Comparison of ENCODE assay signal across 9 cellular contexts in genomic region chr3:53493997-53494791, GRCh38. TPM values are rescaled to one million over a fixed set of nuclear protein-coding genes. Genes with fewer than 3 reads are reported as not detected.
DNase-seq lines count a peak whose midpoint lies in the region; ATAC-seq and TF ChIP-seq lines count a peak whose summit lies in the region.
"Had no signal": no experiment of that assay in that cellular context is flagged by ENCODE, and none has a peak within 500 bp of the region (broad histone marks: within the 10 kb centered on the region; RNA-seq: fewer than 3 reads in every experiment).

Gene CACNA1D (plus strand): TSS chr3:53494611. CDS start chr3:53495167, 556 bp downstream.

- no peak within 1 kb of the TSS for H3K9ac ChIP-seq in skeletal muscle satellite cell (ENCODE audit: low read depth, low read length)

- peak within 1 kb of the TSS; percentile 34 for H3K27ac ChIP-seq in angular gyrus (ENCODE audit: low read depth, low read length)

- peaks cover 69% of the 10 kb centered on the region for H3K27me3 ChIP-seq in skeletal muscle satellite cell (ENCODE audit: control insufficient read depth, insufficient read depth, low read length)

- TF ChIP-seq RAD21 in Ishikawa (IDR thresholded peaks at IDR 0.05; ENCODE audit: low read depth) = no peak

- peak within 1 kb of the TSS; percentile 75 for H3K4me2 ChIP-seq in skeletal muscle satellite cell (ENCODE audit: low read length)

- TF ChIP-seq EP300 in Ishikawa (IDR thresholded peaks at IDR 0.05; ENCODE audit: borderline replicate concordance) = no peak

- H3K4me1 ChIP-seq in skeletal muscle satellite cell (ENCODE audit: control insufficient read depth, insufficient read depth, low read length) = peaks cover 6% of the 10 kb centered on the region

- DNase-seq in DMS153 treated with DMSO at 0.1 percent for 48 hours (lab: John Stamatoyannopoulos, UW; ENCODE audit: unreplicated experiment) (peak; percentile 25), COR-L47 (lab: John Stamatoyannopoulos, UW) (no peak)

- no peaks in the 10 kb centered on the region for H3K36me3 ChIP-seq in skeletal muscle satellite cell (ENCODE audit: insufficient read depth, low read length)

- H3K4me3 ChIP-seq in iPS-18c (ENCODE audit: insufficient read depth, low read depth, low read length) = peak within 1 kb of the TSS; percentile 59
- H3K4me3 ChIP-seq in skeletal muscle satellite cell (ENCODE audit: low read length) = peak within 1 kb of the TSS; percentile 60

- ATAC-seq in HG03159 (IDR thresholded peaks at IDR 0.05; ENCODE audit: unreplicated experiment) (no peak), HG03469 (IDR thresholded peaks at IDR 0.05; ENCODE audit: unreplicated experiment) (no peak)

- H3K9me3 ChIP-seq in iPS-18c (ENCODE audit: control insufficient read depth, insufficient read depth, low read length) = no peaks in the 10 kb centered on the region
- H3K9me3 ChIP-seq in skeletal muscle satellite cell (replicated peaks; ENCODE audit: low read length) = no peaks in the 10 kb centered on the region

TF ChIP-seq in Ishikawa, 13 proteins besides CTCF, POLR2A, EP300 and RAD21:
- no peak for TF ChIP-seq EGR1 (IDR thresholded peaks at IDR 0.05)
- TF ChIP-seq CREB1 (IDR thresholded peaks at IDR 0.05; ENCODE audit: low read depth) = no peak
- TF ChIP-seq USF1 (IDR thresholded peaks at IDR 0.05) = no peak
- TF ChIP-seq TAF1 (IDR thresholded peaks at IDR 0.05; ENCODE audit: low read depth) = no peak
- peak; percentile 12; the same call in 1 of the 2 replicates for TF ChIP-seq MAX (IDR thresholded peaks at IDR 0.05)
- peak; percentile 53; the same call in 1 of the 2 replicates for TF ChIP-seq ZBTB7A (IDR thresholded peaks at IDR 0.05; ENCODE audit: low read depth)
- TF ChIP-seq CEBPB (IDR thresholded peaks at IDR 0.05) = no peak
- no peak for TF ChIP-seq REST (IDR thresholded peaks at IDR 0.05; ENCODE audit: low read depth)

RNA-seq across cellular contexts. Expression of gene CACNA1D, which starts in this region (rescaled TPM):
- total RNA-seq in skeletal muscle satellite cell (2012; rRNA removed) = 0.22 and 1.0 TPM in 2 replicates
- total RNA-seq: M059J had no signal
